ENCODE assay signal across 9 cellular contexts in genomic region chr19:48444933-48445194, GRCh38. TPM values are rescaled to one million over a fixed set of nuclear protein-coding genes. Genes with fewer than 3 reads are reported as not detected.
DNase-seq lines count a peak whose midpoint lies in the region; ATAC-seq and TF ChIP-seq lines count a peak whose summit lies in the region.
"Had no signal": no experiment of that assay in that cellular context is flagged by ENCODE, and none has a peak within 500 bp of the region (broad histone marks: within the 10 kb centered on the region; RNA-seq: fewer than 3 reads in every experiment).

No MANE protein-coding gene starts in this region.

- H3K4me3 ChIP-seq in right atrium auricular region: peak overlapping the region; percentile 95 to 97
- H3K4me3 ChIP-seq in adipocyte (ENCODE audit: low read length): peak overlapping the region; percentile 94
- peak overlapping the region; percentile 99 for H3K4me3 ChIP-seq in lower lobe of right lung
- peak overlapping the region in 1 of 2 donors; percentile 87 for H3K4me3 ChIP-seq in uterus

- no peak for TF ChIP-seq POLR2A in uterus (IDR thresholded peaks at IDR 0.05)

- no peak for TF ChIP-seq CTCF in right atrium auricular region (IDR thresholded peaks at IDR 0.05)
- TF ChIP-seq CTCF in lower lobe of right lung (IDR thresholded peaks at IDR 0.05): no peak
- no peak for TF ChIP-seq CTCF in uterus (IDR thresholded peaks at IDR 0.05)

- H3K9ac ChIP-seq in adipocyte (ENCODE audit: low read length): peak overlapping the region; percentile 95

- H3K36me3 ChIP-seq in right atrium auricular region: peaks cover 23% of the 10 kb centered on the region
- peaks cover 26% of the 10 kb centered on the region for H3K36me3 ChIP-seq in adipocyte (ENCODE audit: control insufficient read depth, insufficient read depth, low read length, severe bottlenecking)
- peaks cover 28% of the 10 kb centered on the region for H3K36me3 ChIP-seq in lower lobe of right lung
- no peaks in the 10 kb centered on the region for H3K36me3 ChIP-seq in uterus

- H3K9me3 ChIP-seq in right atrium auricular region (no peaks in the 10 kb centered on the region), adipocyte (ENCODE audit: control insufficient read depth, low read length) (no peaks in the 10 kb centered on the region), lower lobe of right lung (no peaks in the 10 kb centered on the region), uterus (no peaks in the 10 kb centered on the region)

- no peak for DNase-seq in right atrium auricular region (ENCODE audit: low spot score)
- no peak for DNase-seq in cardiac septum (ENCODE audit: low spot score)
- peak; percentile 19 for DNase-seq in adipocyte (ENCODE audit: low read depth)
- DNase-seq in lower lobe of right lung: no peak
- DNase-seq in uterus: no peak
- no peak for DNase-seq in NCI-H345 (lab: John Stamatoyannopoulos, UW)
- no peak for DNase-seq in NCI-H1105 (lab: John Stamatoyannopoulos, UW)

- H3K27ac ChIP-seq in right atrium auricular region (peak overlapping the region; percentile 87 to 90), lower lobe of right lung (peak overlapping the region; percentile 93), uterus (peak overlapping the region; percentile 87 to 91)

- H3K27me3 ChIP-seq in right atrium auricular region (peaks cover 0 to 4% of the 10 kb centered on the region in 2 donors), adipocyte (replicated peaks; ENCODE audit: control insufficient read depth, insufficient read depth, low read length) (no peaks in the 10 kb centered on the region), lower lobe of right lung (ENCODE audit: low read depth) (peaks cover 28% of the 10 kb centered on the region), uterus (peaks cover 0 to 2% of the 10 kb centered on the region in 2 donors)

- H3K4me1 ChIP-seq in right atrium auricular region (peaks cover 0 to 27% of the 10 kb centered on the region in 2 donors), adipocyte (ENCODE audit: control insufficient read depth, insufficient read depth, low read length) (peaks cover 14% of the 10 kb centered on the region), lower lobe of right lung (peaks cover 31% of the 10 kb centered on the region), uterus (no peaks in the 10 kb centered on the region)

- ATAC-seq in lower lobe of right lung (no peak), HG03460 (IDR thresholded peaks at IDR 0.05; ENCODE audit: unreplicated experiment) (no peak)

- intact Hi-C loops in cardiac septum (cut with DNase I) (loop anchor here (1.0 to 10.0 kb wide), 4 partner anchors 24 to 142 kb away; partner anchors contain the start of genes CYTH2, GRIN2D, KDELR1 and SYNGR4), lower lobe of right lung (cut with DNase I) (no loop called here), uterus (cut with DNase I; ENCODE audit: low total_unique reads) (loop anchor here (10.0 kb wide), 1 partner anchor 50 kb away; the partner anchor contains the start of genes GRIN2D and KDELR1)

RNA-seq across cellular contexts. Expression of gene GRWD1, which starts 0.9 kb away (rescaled TPM):
- 10 to 100 TPM; 10.8 to 19.8 TPM for total RNA-seq in right atrium auricular region
- total RNA-seq in cardiac septum: 17.5 TPM
- total RNA-seq in lower lobe of right lung: 25.8 TPM
- total RNA-seq in uterus: 10 to 100 TPM in 2 of 4 donors, 1 to 10 TPM in 2; 7.7 to 33.8 (median 21.3) TPM

RNA-seq across cellular contexts. Expression of gene KCNJ14, which starts 10.5 kb away (rescaled TPM):
- total RNA-seq in right atrium auricular region: under 1 TPM; 0.26 to 0.31 TPM
- 0.32 TPM for total RNA-seq in cardiac septum
- total RNA-seq in lower lobe of right lung: 0.71 TPM
- 1 to 10 TPM in 2 of 4 donors, under 1 TPM in 1, not detected in 1; 0.29 to 2.2 (median 1.2) TPM for total RNA-seq in uterus

RNA-seq across cellular contexts. Expression of gene CYTH2, which starts 24.3 kb away (rescaled TPM):
- total RNA-seq in right atrium auricular region (10 to 100 TPM; 13.3 to 22.5 TPM), cardiac septum (46.4 TPM), lower lobe of right lung (75.2 TPM), uterus (10 to 100 TPM in 3 of 4 donors, 1 to 10 TPM in 1; 7.2 to 70.3 (median 36.5) TPM)

RNA-seq across cellular contexts. Expression of gene GRIN2D, which starts 51.4 kb away (rescaled TPM):
- under 1 TPM; 0.31 to 0.33 TPM for total RNA-seq in right atrium auricular region
- total RNA-seq in cardiac septum: 0.70 TPM
- total RNA-seq in lower lobe of right lung: 0.95 TPM
- total RNA-seq in uterus: 1 to 10 TPM in 1 of 4 donors, under 1 TPM in 2, not detected in 1; under 0.01 to 2.4 (median 0.21) TPM
- total RNA-seq: SK-MEL-5 had no signal

RNA-seq across cellular contexts. Expression of gene KDELR1, which starts 53.5 kb away (rescaled TPM):
- total RNA-seq in right atrium auricular region (10 to 100 TPM; 74.1 to 82.0 TPM), cardiac septum (70.1 TPM), lower lobe of right lung (137 TPM), uterus (100 to 1,000 TPM in 2 of 4 donors, 10 to 100 TPM in 2; 58.5 to 137 (median 89.3) TPM)
